ENCODE assay signal across 1 cellular context in the genomic region with DNA sequence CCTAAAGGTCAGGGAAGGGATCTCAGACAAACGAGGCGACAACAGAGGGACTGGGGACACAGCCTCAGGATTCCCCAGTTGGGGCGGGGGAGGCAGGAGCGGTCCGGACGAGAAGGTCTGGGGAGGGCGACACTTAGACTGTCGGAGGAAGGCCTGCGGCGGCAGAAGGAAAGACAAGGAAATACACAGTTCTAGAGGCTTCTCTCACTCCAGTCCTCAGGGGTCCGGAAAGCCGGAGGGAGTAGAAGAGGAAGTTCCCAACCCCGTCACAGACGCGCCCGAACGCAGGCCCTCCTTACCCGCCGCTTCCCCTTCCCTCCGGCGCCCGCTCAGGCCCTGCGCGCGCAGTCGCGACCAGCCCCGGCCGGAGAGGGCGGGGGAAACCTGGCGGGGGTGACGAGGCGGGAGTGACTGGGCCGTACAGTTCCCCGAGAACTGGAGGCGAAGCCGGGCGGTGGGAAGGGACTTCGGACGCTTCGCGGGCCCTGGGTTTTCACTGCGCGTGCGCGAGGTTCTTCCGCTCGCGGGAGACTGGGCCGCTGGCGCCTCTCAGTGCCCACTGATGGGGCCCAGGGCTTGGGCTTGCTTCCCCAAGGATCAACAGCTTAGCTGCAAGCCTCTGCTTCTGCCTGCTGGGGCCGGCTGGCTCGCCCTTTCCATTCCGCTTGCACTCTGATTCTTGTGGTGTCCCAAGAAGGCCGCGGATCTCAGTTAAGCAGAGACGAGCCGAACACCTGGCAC.
TF ChIP-seq lines count a peak whose summit lies in the region.

A gene (minus strand): TSS at position 356 of the 741 bp plus-strand sequence. CDS start 4,242 bp downstream, outside the sequence.

TF ChIP-seq in HCT116, 20 proteins besides CTCF, POLR2A, EP300 and RAD21 (continued from another document):
- TF ChIP-seq, protein P1, sequence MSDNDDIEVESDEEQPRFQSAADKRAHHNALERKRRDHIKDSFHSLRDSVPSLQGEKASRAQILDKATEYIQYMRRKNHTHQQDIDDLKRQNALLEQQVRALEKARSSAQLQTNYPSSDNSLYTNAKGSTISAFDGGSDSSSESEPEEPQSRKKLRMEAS (IDR thresholded peaks at IDR 0.05), result peak; percentile 86
- peak; percentile 23; the same call in 1 of the 2 replicates for TF ChIP-seq SP1 (IDR thresholded peaks at IDR 0.05; ENCODE audit: low read depth)
- TF ChIP-seq, protein P2, sequence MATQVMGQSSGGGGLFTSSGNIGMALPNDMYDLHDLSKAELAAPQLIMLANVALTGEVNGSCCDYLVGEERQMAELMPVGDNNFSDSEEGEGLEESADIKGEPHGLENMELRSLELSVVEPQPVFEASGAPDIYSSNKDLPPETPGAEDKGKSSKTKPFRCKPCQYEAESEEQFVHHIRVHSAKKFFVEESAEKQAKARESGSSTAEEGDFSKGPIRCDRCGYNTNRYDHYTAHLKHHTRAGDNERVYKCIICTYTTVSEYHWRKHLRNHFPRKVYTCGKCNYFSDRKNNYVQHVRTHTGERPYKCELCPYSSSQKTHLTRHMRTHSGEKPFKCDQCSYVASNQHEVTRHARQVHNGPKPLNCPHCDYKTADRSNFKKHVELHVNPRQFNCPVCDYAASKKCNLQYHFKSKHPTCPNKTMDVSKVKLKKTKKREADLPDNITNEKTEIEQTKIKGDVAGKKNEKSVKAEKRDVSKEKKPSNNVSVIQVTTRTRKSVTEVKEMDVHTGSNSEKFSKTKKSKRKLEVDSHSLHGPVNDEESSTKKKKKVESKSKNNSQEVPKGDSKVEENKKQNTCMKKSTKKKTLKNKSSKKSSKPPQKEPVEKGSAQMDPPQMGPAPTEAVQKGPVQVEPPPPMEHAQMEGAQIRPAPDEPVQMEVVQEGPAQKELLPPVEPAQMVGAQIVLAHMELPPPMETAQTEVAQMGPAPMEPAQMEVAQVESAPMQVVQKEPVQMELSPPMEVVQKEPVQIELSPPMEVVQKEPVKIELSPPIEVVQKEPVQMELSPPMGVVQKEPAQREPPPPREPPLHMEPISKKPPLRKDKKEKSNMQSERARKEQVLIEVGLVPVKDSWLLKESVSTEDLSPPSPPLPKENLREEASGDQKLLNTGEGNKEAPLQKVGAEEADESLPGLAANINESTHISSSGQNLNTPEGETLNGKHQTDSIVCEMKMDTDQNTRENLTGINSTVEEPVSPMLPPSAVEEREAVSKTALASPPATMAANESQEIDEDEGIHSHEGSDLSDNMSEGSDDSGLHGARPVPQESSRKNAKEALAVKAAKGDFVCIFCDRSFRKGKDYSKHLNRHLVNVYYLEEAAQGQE (IDR thresholded peaks at IDR 0.05; ENCODE audit: low read depth), result no peak
